Comparison of ENCODE assay signal across 27 cellular contexts in genomic region chr10:131249238-131249956, GRCh38.
DNase-seq lines count a peak whose midpoint lies in the region; ATAC-seq, FAIRE-seq and TF ChIP-seq lines count a peak whose summit lies in the region.
"Had no signal": no experiment of that assay in that cellular context is flagged by ENCODE, and none has a peak within 500 bp of the region (broad histone marks: within the 10 kb centered on the region; RNA-seq: fewer than 3 reads in every experiment).

No MANE protein-coding gene starts in this region.

- peak; percentile 34 for DNase-seq in NCI-H2107 treated with DMSO at 0.1 percent for 48 hours (lab: John Stamatoyannopoulos, UW; ENCODE audit: unreplicated experiment)
- no peak for DNase-seq in NCI-H2107 (lab: John Stamatoyannopoulos, UW)
- peak; percentile 79 for DNase-seq in NCI-H748 (lab: John Stamatoyannopoulos, UW; ENCODE audit: unreplicated experiment)
- no peak for DNase-seq in nephron progenitor cell
- DNase-seq in GM12891 (ENCODE audit: insufficient read length, low spot score): no peak
- no peak for DNase-seq in C1 segment of cervical spinal cord (lab: John Stamatoyannopoulos, UW)
- DNase-seq: activated B cell treated with CpG ODN at 0.5 μM for 24 hours; activated CD4-positive, alpha-beta T cell treated with anti-CD3 and anti-CD28 coated beads, Interleukin-2, amount 50 U/mL, for 1 hour; activated naive CD4-positive, alpha-beta T cell treated with anti-CD3 and anti-CD28 coated beads for 36 hours; activated T-cell treated with anti-CD3 and anti-CD28 coated beads, Interleukin-2, amount 50 U/mL, for 72 hours; BE2C; COR-L47; DND-41; effector memory CD4-positive, alpha-beta T cell; erythroblast; glutamatergic neuron; HCEC 1CT; kidney; NCI-H1105; stimulated activated CD4-positive, alpha-beta T cell treated with anti-CD3 and anti-CD28 coated beads, Interleukin-15, amount 100 ng/mL, for 24 hours; stimulated activated naive CD4-positive, alpha-beta T cell treated with Interleukin-2 at 50 U/mL for 16 hours; T-helper 1 cell had no signal

- H3K9me3 Mint-ChIP-seq in nephron progenitor cell: no peaks in the 10 kb centered on the region
- H3K9me3 Mint-ChIP-seq: activated B cell treated with CpG ODN at 0.5 μM for 24 hours; activated naive CD4-positive, alpha-beta T cell treated with anti-CD3 and anti-CD28 coated beads for 36 hours; activated T-cell treated with anti-CD3 and anti-CD28 coated beads, Interleukin-2, amount 50 U/mL, for 72 hours; neural crest cell had no signal

- H3K4me3 Mint-ChIP-seq in nephron progenitor cell: peak overlapping the region; percentile 15
- H3K4me3 Mint-ChIP-seq: activated B cell treated with CpG ODN at 0.5 μM for 24 hours; activated naive CD4-positive, alpha-beta T cell treated with anti-CD3 and anti-CD28 coated beads for 36 hours; activated T-cell treated with anti-CD3 and anti-CD28 coated beads, Interleukin-2, amount 50 U/mL, for 72 hours; neural crest cell had no signal

- H3K36me3 Mint-ChIP-seq in nephron progenitor cell (ENCODE audit: low read depth): no peaks in the 10 kb centered on the region
- H3K36me3 Mint-ChIP-seq: brain had no signal

- peaks cover 44% of the 10 kb centered on the region for H3K4me1 Mint-ChIP-seq in nephron progenitor cell
- H3K4me1 Mint-ChIP-seq: activated B cell treated with CpG ODN at 0.5 μM for 24 hours had no signal

- FAIRE-seq in GM12891 (lab: Jason Lieb, UNC): no peak
- FAIRE-seq: GM18507, kidney had no signal

- no peak for ATAC-seq in HG02798 (IDR thresholded peaks at IDR 0.05; ENCODE audit: poor library complexity, unreplicated experiment)
- ATAC-seq: activated T-cell treated with anti-CD3 and anti-CD28 coated beads, Interleukin-2, amount 50 U/mL, for 72 hours; sciatic nerve had no signal

- peaks cover 9% of the 10 kb centered on the region for H3K27me3 Mint-ChIP-seq in nephron progenitor cell (ENCODE audit: low read depth, poor library complexity)
- H3K27me3 Mint-ChIP-seq: activated B cell treated with CpG ODN at 0.5 μM for 24 hours had no signal

- TF ChIP-seq CTCF in nephron progenitor cell (IDR thresholded peaks at IDR 0.05): no peak

- peak overlapping the region; percentile 84 for H3K27ac Mint-ChIP-seq in nephron progenitor cell
- H3K27ac Mint-ChIP-seq: activated B cell treated with CpG ODN at 0.5 μM for 24 hours; activated naive CD4-positive, alpha-beta T cell treated with anti-CD3 and anti-CD28 coated beads for 36 hours; activated T-cell treated with anti-CD3 and anti-CD28 coated beads, Interleukin-2, amount 50 U/mL, for 72 hours had no signal

- no peak for TF ChIP-seq POLR2A in GM12891 (IDR thresholded peaks at IDR 0.05; ENCODE audit: low read depth, low read length)

TF ChIP-seq in GM12891, 5 proteins besides CTCF, POLR2A, EP300 and RAD21:
- TF ChIP-seq SPI1 (IDR thresholded peaks at IDR 0.05; ENCODE audit: low read depth, low read length): no peak
- no peak for TF ChIP-seq POLR2AphosphoS5 (IDR thresholded peaks at IDR 0.05; ENCODE audit: low read depth, low read length)
- no peak for TF ChIP-seq PAX5 (IDR thresholded peaks at IDR 0.05; ENCODE audit: insufficient read depth, low read length, severe bottlenecking)
- no peak for TF ChIP-seq POU2F2 (IDR thresholded peaks at IDR 0.05; ENCODE audit: low read depth, low read length)
- TF ChIP-seq TAF1 (IDR thresholded peaks at IDR 0.05; ENCODE audit: low read depth, low read length): no peak
TF ChIP-seq in GM12891: peak in this region for 0.

Comparison
In these comparisons a context has a peak if more than half of its experiments do, and no peak if none do; other contexts are left out.
1. DNase-seq: peak in NCI-H2107 treated with DMSO at 0.1 percent for 48 hours (single experiment) and NCI-H748 (single experiment); none in NCI-H2107 (single experiment), nephron progenitor cell (single experiment), GM12891 (single experiment) and C1 segment of cervical spinal cord (0 of 14).